1 cellular context compared by ENCODE assay signal in genomic region chr4:15681372-15682339, GRCh38.
TF ChIP-seq lines count a peak whose summit lies in the region.

Gene FAM200B, plus strand, starts transcription at chr4:15681827. Its CDS starts 5,151 bp downstream, at chr4:15686978.

TF ChIP-seq in K562, 482 proteins besides CTCF, POLR2A, EP300 and RAD21 (continued from another document and continues in another):
- TF ChIP-seq CEBPZ (IDR thresholded peaks at IDR 0.05; ENCODE audit: borderline replicate concordance, low read depth, low read length) = no peak
- TF ChIP-seq RBM17 (IDR thresholded peaks at IDR 0.05; ENCODE audit: borderline replicate concordance, low read depth, low read length) = no peak
- no peak for TF ChIP-seq ZBTB34 (CRISPR knock-in tag; IDR thresholded peaks at IDR 0.05)
- TF ChIP-seq ZNF740 (CRISPR knock-in tag; IDR thresholded peaks at IDR 0.05) = no peak
- TF ChIP-seq ZNF740 (tag; IDR thresholded peaks at IDR 0.05) = no peak
- no peak for TF ChIP-seq HNRNPH1 (optimal IDR thresholded peaks at IDR 0.05; ENCODE audit: low read depth, low read length)
- peak in 1 of 2 experiments; percentile 49; a peak in 1 of 4 replicates for TF ChIP-seq MAZ (CRISPR knock-in tag; conservative IDR thresholded peaks at IDR 0.05 in 1 of 2, IDR thresholded peaks at IDR 0.05 in 1 of 2)
- TF ChIP-seq ZNF282 (CRISPR knock-in tag; IDR thresholded peaks at IDR 0.05) = no peak
- no peak; the same call in 1 of the 2 replicates for TF ChIP-seq E2F5 (CRISPR knock-in tag; IDR thresholded peaks at IDR 0.05)
- TF ChIP-seq ZNF232 (CRISPR knock-in tag; IDR thresholded peaks at IDR 0.05) = no peak
- TF ChIP-seq FOXA3 (CRISPR knock-in tag; conservative IDR thresholded peaks at IDR 0.05 in 1 of 2, IDR thresholded peaks at IDR 0.05 in 1 of 2) = no peak
- peak; percentile 54; the same call in 1 of the 2 replicates for TF ChIP-seq L3MBTL2 (IDR thresholded peaks at IDR 0.05)
- TF ChIP-seq BRF2 (IDR thresholded peaks at IDR 0.05; ENCODE audit: borderline replicate concordance, insufficient read depth, insufficient read length) = no peak
- no peak for TF ChIP-seq BHLHE40 (IDR thresholded peaks at IDR 0.05; ENCODE audit: low read length)
- TF ChIP-seq HNRNPUL1 (IDR thresholded peaks at IDR 0.05; ENCODE audit: low read length) = no peak
- TF ChIP-seq TCF7 (IDR thresholded peaks at IDR 0.05; ENCODE audit: borderline replicate concordance) = no peak
- TF ChIP-seq ZNF263 (CRISPR knock-in tag; IDR thresholded peaks at IDR 0.05; ENCODE audit: borderline replicate concordance) = no peak
- TF ChIP-seq ZNF12 (CRISPR knock-in tag; IDR thresholded peaks at IDR 0.05) = no peak
- TF ChIP-seq HMG20B (CRISPR knock-in tag; IDR thresholded peaks at IDR 0.05) = no peak
- peak; percentile 75 for TF ChIP-seq E2F1 (CRISPR knock-in tag; IDR thresholded peaks at IDR 0.05)
- TF ChIP-seq ZNF24 (IDR thresholded peaks at IDR 0.05) = 0 out of 2 replicates have a peak, but pooled peaks have one; percentile 21
- TF ChIP-seq ZNF764 (CRISPR knock-in tag; IDR thresholded peaks at IDR 0.05; ENCODE audit: low read depth) = no peak
- no peak for TF ChIP-seq PTBP1 (IDR thresholded peaks at IDR 0.05; ENCODE audit: low read depth, low read length)
- no peak for TF ChIP-seq ATF2 (CRISPR knock-in tag; IDR thresholded peaks at IDR 0.05)
- no peak for TF ChIP-seq FOXA1 (IDR thresholded peaks at IDR 0.05; ENCODE audit: borderline replicate concordance)
- no peak for TF ChIP-seq ZNF639 (CRISPR knock-in tag; conservative IDR thresholded peaks at IDR 0.05 in 1 of 2, IDR thresholded peaks at IDR 0.05 in 1 of 2)
- no peak for TF ChIP-seq PTTG1 (tag; IDR thresholded peaks at IDR 0.05; ENCODE audit: low read depth)
- no peak for TF ChIP-seq ZSCAN32 (CRISPR knock-in tag; IDR thresholded peaks at IDR 0.05)
- no peak for TF ChIP-seq DIDO1 (tag; IDR thresholded peaks at IDR 0.05; ENCODE audit: low read depth)
- no peak for TF ChIP-seq ZNF57 (CRISPR knock-in tag; IDR thresholded peaks at IDR 0.05)
- no peak for TF ChIP-seq XRCC5 (IDR thresholded peaks at IDR 0.05; ENCODE audit: low read depth, low read length)
- no peak for TF ChIP-seq ZNF609 (CRISPR knock-in tag; IDR thresholded peaks at IDR 0.05; ENCODE audit: borderline replicate concordance)
- no peak for TF ChIP-seq MCM3 (IDR thresholded peaks at IDR 0.05)
- no peak; the same call in 1 of the 2 replicates for TF ChIP-seq MTA3 (IDR thresholded peaks at IDR 0.05; ENCODE audit: borderline replicate concordance)
- no peak for TF ChIP-seq KHSRP (IDR thresholded peaks at IDR 0.05)
- TF ChIP-seq SRSF7 (optimal IDR thresholded peaks at IDR 0.05; ENCODE audit: low read depth, low read length) = no peak
- TF ChIP-seq CSDE1 (IDR thresholded peaks at IDR 0.05) = no peak; a peak in 1 of 4 replicates
- no peak for TF ChIP-seq NFXL1 (CRISPR knock-in tag; IDR thresholded peaks at IDR 0.05)
- no peak for TF ChIP-seq SMC3 (conservative IDR thresholded peaks at IDR 0.05; ENCODE audit: insufficient read depth, low read depth, low read length)
- no peak for TF ChIP-seq KLF10 (CRISPR knock-in tag; IDR thresholded peaks at IDR 0.05)
- TF ChIP-seq IRF2 (CRISPR knock-in tag; IDR thresholded peaks at IDR 0.05) = no peak
- peak; percentile 45 for TF ChIP-seq PKNOX1 (IDR thresholded peaks at IDR 0.05)
- no peak for TF ChIP-seq PCBP2 (IDR thresholded peaks at IDR 0.05; ENCODE audit: low read depth, low read length, poor library complexity, severe bottlenecking)
- TF ChIP-seq PREB (CRISPR knock-in tag; IDR thresholded peaks at IDR 0.05) = no peak
